In the genomic region with DNA sequence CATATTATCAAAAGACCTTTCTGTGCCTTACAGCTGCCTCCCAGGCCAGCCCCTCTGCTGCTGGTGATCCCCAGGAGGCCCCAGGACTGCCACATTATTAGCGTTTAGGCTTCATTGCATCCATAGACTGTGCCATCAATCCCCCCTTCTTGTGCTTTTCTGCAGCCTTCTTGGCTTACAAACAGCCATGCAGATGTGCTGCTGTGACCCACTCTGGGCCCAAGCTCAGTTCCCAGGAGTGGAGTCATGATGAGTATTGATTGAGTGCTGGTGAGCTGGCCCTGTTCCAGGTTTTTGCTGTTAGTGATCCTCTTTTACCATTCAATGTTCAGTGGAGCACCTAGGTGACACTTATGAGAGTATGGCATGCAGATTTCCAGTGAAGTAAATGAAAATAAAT, we compare ENCODE assay signal across 30 cellular contexts. TPM values are rescaled to one million over a fixed set of nuclear protein-coding genes. Genes with fewer than 3 reads are reported as not detected.
DNase-seq lines count a peak whose midpoint lies in the region; ATAC-seq and TF ChIP-seq lines count a peak whose summit lies in the region.
"Had no signal": no experiment of that assay in that cellular context is flagged by ENCODE, and none has a peak within 500 bp of the region (broad histone marks: within the 10 kb centered on the region; RNA-seq: fewer than 3 reads in every experiment).

No MANE protein-coding gene starts in this region.

- peaks cover 5% of the 10 kb centered on the region for H3K9me3 Mint-ChIP-seq in glutamatergic neuron (ENCODE audit: unreplicated experiment)
- H3K9me3 Mint-ChIP-seq: central memory CD8-positive, alpha-beta T cell; immature natural killer cell; neural crest cell; T-helper 2 cell treated with Interferon-gamma antibody and Interleukin-4, amounts not matched to agents 5 μg/mL and 100 μg/mL, for 36 hours had no signal

- H3K4me3 Mint-ChIP-seq in glutamatergic neuron (ENCODE audit: unreplicated experiment): no peak overlapping the region
- H3K4me3 Mint-ChIP-seq: B cell; central memory CD8-positive, alpha-beta T cell; immature natural killer cell; neural crest cell; T-helper 2 cell treated with Interferon-gamma antibody and Interleukin-4, amounts not matched to agents 5 μg/mL and 100 μg/mL, for 36 hours had no signal

- H3K4me1 Mint-ChIP-seq in glutamatergic neuron (ENCODE audit: low read depth, unreplicated experiment): peaks cover 19% of the 10 kb centered on the region
- H3K4me1 Mint-ChIP-seq: B cell; central memory CD8-positive, alpha-beta T cell; immature natural killer cell had no signal

- no peak for TF ChIP-seq CTCF in glutamatergic neuron (IDR thresholded peaks at IDR 0.05; ENCODE audit: partially characterized antibody, unreplicated experiment)

- no peaks in the 10 kb centered on the region for H3K27me3 Mint-ChIP-seq in glutamatergic neuron (ENCODE audit: unreplicated experiment)
- H3K27me3 Mint-ChIP-seq: central memory CD8-positive, alpha-beta T cell had no signal

- ATAC-seq in GM21723 (IDR thresholded peaks at IDR 0.05; ENCODE audit: unreplicated experiment): no peak
- ATAC-seq: gastroesophageal sphincter, GM12878, HCT116, left colon, PC-3, right lobe of liver had no signal

- no peak overlapping the region for H3K27ac Mint-ChIP-seq in glutamatergic neuron (ENCODE audit: unreplicated experiment)
- H3K27ac Mint-ChIP-seq: B cell; immature natural killer cell; T-helper 2 cell treated with Interferon-gamma antibody and Interleukin-4, amounts not matched to agents 5 μg/mL and 100 μg/mL, for 36 hours had no signal

- peak; percentile 11 to 25 for DNase-seq in NCI-H187 (lab: John Stamatoyannopoulos, UW)
- DNase-seq in NCI-H187 treated with DMSO at 0.1 percent for 48 hours (lab: John Stamatoyannopoulos, UW): no peak
- DNase-seq in DMS79 treated with DMSO at 0.1 percent for 48 hours (lab: John Stamatoyannopoulos, UW): peak; percentile 43
- DNase-seq in NCI-H2171 (lab: John Stamatoyannopoulos, UW): peak; percentile 86
- peak; percentile 60 for DNase-seq in glutamatergic neuron
- DNase-seq in HK-2 (ENCODE audit: unreplicated experiment): no peak
- DNase-seq in NCI-H2029 (lab: John Stamatoyannopoulos, UW): no peak
- DNase-seq: activated CD4-positive, alpha-beta T cell treated with anti-CD3 and anti-CD28 coated beads for 48 hours; activated gamma-delta T cell; activated T-cell treated with anti-CD3 and anti-CD28 coated beads, Interleukin-2, amount 50 U/mL, for 1 hour; Caco-2; hypothalamus; immature natural killer cell; KBM-7; left colon; NCI-H2029 treated with DMSO at 0.1 percent for 48 hours; PC-3; right lobe of liver; Right ventricle myocardium superior; stimulated activated CD4-positive, alpha-beta T cell treated with anti-CD3 and anti-CD28 coated beads, Interleukin-2, amount 100 ng/mL, for 48 hours; transverse colon had no signal

- no peaks in the 10 kb centered on the region for H3K36me3 Mint-ChIP-seq in glutamatergic neuron (ENCODE audit: unreplicated experiment)
- H3K36me3 Mint-ChIP-seq: immature natural killer cell had no signal

RNA-seq across cellular contexts. Expression of a gene that starts 59.9 kb away (rescaled TPM):
- 120 TPM for total RNA-seq in glutamatergic neuron (ENCODE audit: unreplicated experiment)
- total RNA-seq: MCF 10A had no signal

Comparison
In these comparisons a context has a peak if more than half of its experiments do, and no peak if none do; other contexts are left out.
1. DNase-seq: peak in NCI-H187 (2 of 2), DMS79 treated with DMSO at 0.1 percent for 48 hours (single experiment), NCI-H2171 (single experiment) and glutamatergic neuron (single experiment); none in NCI-H187 treated with DMSO at 0.1 percent for 48 hours (single experiment), HK-2 (single experiment) and NCI-H2029 (single experiment).